In genomic region chr18:30698571-30698970, GRCh38 we compare ENCODE assay signal across 6 cellular contexts.
"Had no signal": no experiment of that assay in that cellular context is flagged by ENCODE, and none has a peak within 500 bp of the region (broad histone marks: within the 10 kb centered on the region; RNA-seq: fewer than 3 reads in every experiment).

No MANE protein-coding gene starts in this region.

- FAIRE-seq: GM12891, GM12892, GM18507, GM19239 had no signal

- DNase-seq: GDM1, GF-D8 had no signal
